11 cellular contexts compared by ENCODE assay signal in the genomic region with DNA sequence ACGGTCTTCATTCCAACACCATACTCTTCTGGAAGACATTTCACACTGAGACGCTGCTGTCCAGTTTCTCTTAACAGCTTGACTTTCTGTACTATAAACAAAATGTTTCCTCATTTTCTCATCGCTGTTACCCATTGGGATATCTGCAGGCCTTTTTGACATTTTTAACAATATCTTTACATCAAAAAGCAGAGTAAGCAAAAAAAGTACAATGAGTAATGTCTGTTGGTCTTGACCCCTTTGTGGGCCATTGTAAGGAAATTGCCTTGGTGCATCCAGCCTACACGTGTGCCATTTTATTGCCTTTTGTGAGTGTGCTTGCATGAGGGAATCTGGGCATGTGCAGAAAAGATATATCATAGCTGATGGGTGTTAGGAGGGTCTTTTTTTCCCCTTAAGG.
"Had no signal": no experiment of that assay in that cellular context is flagged by ENCODE, and none has a peak within 500 bp of the region (broad histone marks: within the 10 kb centered on the region; RNA-seq: fewer than 3 reads in every experiment).

No MANE protein-coding gene starts in this region.

- ATAC-seq: GM23338, HCT116 had no signal

- DNase-seq: GM23248, GOT3, H7, H9, HCEC 1CT, HFFc6 had no signal

- H2AFZ ChIP-seq: GM23248, GM23338 had no signal

- H3K27ac ChIP-seq: GM23248 had no signal

- H3K9me3 ChIP-seq: HAP-1 had no signal

- H3K4me3 ChIP-seq: GM23248, GM23338, HAP-1 had no signal

- H3K4me1 ChIP-seq: HAP-1 had no signal

- H3K36me3 ChIP-seq: HAP-1 had no signal

- H3K9ac ChIP-seq: GM23248 had no signal

- FAIRE-seq: H1, H54 had no signal

- H3K4me2 ChIP-seq: GM23338 had no signal
